ENCODE assay signal across 25 cellular contexts in the genomic region with DNA sequence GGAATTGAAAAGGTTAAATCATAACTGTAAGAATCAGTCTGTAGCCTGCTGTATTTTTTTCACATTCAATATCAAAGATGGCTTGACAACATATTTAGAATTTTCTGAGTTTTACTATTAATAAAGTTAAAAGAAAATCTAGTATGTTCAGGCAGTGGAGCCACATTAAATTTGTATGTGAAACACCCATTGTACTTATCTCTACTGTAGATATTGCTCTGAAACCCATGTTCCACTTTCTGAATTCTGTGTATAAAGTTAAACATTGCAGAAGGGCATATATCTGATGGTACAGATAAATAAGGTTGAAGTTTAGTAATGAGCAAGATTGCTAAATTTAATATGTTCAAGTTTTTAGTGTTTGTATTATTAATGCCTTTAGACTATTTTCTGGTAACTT.
"Had no signal": no experiment of that assay in that cellular context is flagged by ENCODE, and none has a peak within 500 bp of the region (broad histone marks: within the 10 kb centered on the region; RNA-seq: fewer than 3 reads in every experiment).

No MANE protein-coding gene starts in this region.

- H3K36me3 ChIP-seq: adrenal gland, breast epithelium had no signal

- H3K9me3 ChIP-seq: adrenal gland, body of pancreas, breast epithelium had no signal

- H3K27me3 ChIP-seq: adrenal gland, body of pancreas, breast epithelium had no signal

- H3K9ac ChIP-seq: KMS-11 had no signal

- H3K27ac ChIP-seq: adrenal gland, body of pancreas, breast epithelium, KMS-11 had no signal

- FAIRE-seq: astrocyte had no signal

- ATAC-seq: activated CD8-positive, alpha-beta T cell treated with anti-CD3 and anti-CD28 coated beads, Interleukin-2, amount 10 ng/mL, durations not matched to agents 7 days and 5 days; activated naive CD4-positive, alpha-beta T cell treated with anti-CD3 and anti-CD28 coated beads, Interleukin-2, amount 50 U/mL, for 72 hours; activated T-cell treated with anti-CD3 and anti-CD28 coated beads, Interleukin-2, amount 50 U/mL, for 4 hours; body of pancreas had no signal

- DNase-seq: activated CD4-positive, alpha-beta T cell treated with anti-CD3 and anti-CD28 coated beads, Interleukin-2, amount 10 ng/mL, durations not matched to agents 7 days and 5 days; activated CD4-positive, alpha-beta T cell treated with anti-CD3 and anti-CD28 coated beads, Interleukin-2, amount 50 U/mL, for 48 hours; activated CD8-positive, alpha-beta T cell treated with anti-CD3 and anti-CD28 coated beads, Interleukin-2, amount 10 ng/mL, durations not matched to agents 7 days and 5 days; activated gamma-delta T cell treated with Interleukin-2 at 50 U/mL for 16 hours; activated naive CD4-positive, alpha-beta T cell treated with anti-CD3 and anti-CD28 coated beads for 36 hours; activated T-cell treated with anti-CD3 and anti-CD28 coated beads, Interleukin-2, amount 50 U/mL, for 4 hours; adrenal gland; body of pancreas; MM.1S; MV-4-11; NCI-H1092; NCI-H1436 treated with DMSO at 0.1 percent for 48 hours; NCI-H1694 treated with DMSO at 0.1 percent for 48 hours; NCI-H2029; NCI-H345; NCI-H524 treated with DMSO at 0.1 percent for 48 hours; Right ventricle myocardium superior; SW 1271; T-helper 1 cell; T-helper 2 cell; T-helper 9 cell had no signal

- H3K4me3 ChIP-seq: adrenal gland, body of pancreas, breast epithelium had no signal

- H3K4me2 ChIP-seq: KMS-11 had no signal

- H3K4me1 ChIP-seq: adrenal gland, body of pancreas, breast epithelium had no signal
